ENCODE assay signal across 8 cellular contexts in the genomic region with DNA sequence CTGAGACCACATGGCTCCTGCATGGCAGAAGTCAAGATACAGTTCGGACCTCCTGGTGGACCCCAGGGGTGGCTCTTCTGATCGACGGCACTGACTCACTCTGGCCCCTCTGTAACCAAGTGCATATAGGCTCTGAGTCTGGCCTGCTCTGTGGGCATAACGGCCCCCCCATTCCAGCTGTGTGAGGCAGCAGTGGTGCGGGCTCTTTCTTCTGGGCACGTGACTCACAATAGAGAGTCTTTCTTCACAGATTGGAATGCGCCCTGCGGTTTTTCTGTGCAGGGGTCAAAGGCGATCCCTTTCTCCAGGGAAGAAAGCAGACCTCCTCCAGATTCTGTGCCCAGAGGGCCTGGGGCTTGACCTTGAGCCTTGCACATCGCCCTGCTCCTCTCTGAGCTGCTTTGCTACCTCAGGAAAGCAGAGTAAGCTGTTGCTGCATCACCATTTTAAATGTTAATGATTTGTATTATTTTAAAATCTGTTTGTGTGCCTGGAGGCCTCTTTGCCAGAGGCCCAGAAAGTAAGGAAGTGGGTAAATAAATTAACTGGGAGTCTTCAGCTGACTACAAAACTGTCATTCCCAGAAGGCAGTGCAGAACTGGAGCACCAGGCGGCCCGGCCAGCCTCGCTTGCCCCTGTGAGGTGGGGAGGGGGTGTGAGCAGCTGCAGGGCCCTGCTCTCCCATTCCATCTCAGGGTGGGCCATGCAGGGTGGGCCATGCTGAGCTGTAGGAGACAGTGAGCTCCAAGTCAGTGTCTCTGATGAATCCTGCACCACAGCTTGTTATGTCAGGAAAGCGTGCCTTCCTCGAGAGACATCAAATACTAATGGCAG.
DNase-seq lines count a peak whose midpoint lies in the region; ATAC-seq and TF ChIP-seq lines count a peak whose summit lies in the region.
"Had no signal": no experiment of that assay in that cellular context is flagged by ENCODE, and none has a peak within 500 bp of the region (broad histone marks: within the 10 kb centered on the region; RNA-seq: fewer than 3 reads in every experiment).

No MANE protein-coding gene starts in this region.

- CTCF ChIA-PET in HCT116 (lab: Charles Lee), result interaction anchor here (0.8 to 1.2 kb wide), 2 partner anchors 26 to 84 kb away, joined by 5 to 7 read pairs; no protein-coding TSS in a partner anchor

- H3K79me2 ChIP-seq in HCT116 (ENCODE audit: insufficient read depth, low read length), result no peaks in the 10 kb centered on the region

- no peak for TF ChIP-seq POLR2A in HCT116 (IDR thresholded peaks at IDR 0.05; ENCODE audit: borderline replicate concordance, extremely low read depth, insufficient read depth, insufficient read length)

- H4K20me1 ChIP-seq in HCT116 (ENCODE audit: insufficient read depth), result no peaks in the 10 kb centered on the region

- intact Hi-C loops in HCT116 (cut with micrococcal nuclease) (no loop called here), left cardiac atrium (cut with DNase I) (no loop called here)

- H3K36me3 ChIP-seq in HCT116 (ENCODE audit: control insufficient read depth in 1 of 2, insufficient read depth in 2 of 2, low read length in 2 of 2), result no peaks in the 10 kb centered on the region

- peaks cover 17 to 24% of the 10 kb centered on the region in 2 experiments for H3K4me1 ChIP-seq in HCT116 (ENCODE audit: control insufficient read depth in 1 of 2, insufficient read depth in 2 of 2, low read length in 2 of 2)

- in situ Hi-C loops in SK-MEL-5 (cut with HindIII; ENCODE audit: low pct_unique_long_range_greater_than_20kb, low sequenced_read_pairs), result no loop called here

- no peak overlapping the region for H3K27ac ChIP-seq in HCT116 (ENCODE audit: low read depth, low read length)
- H3K27ac ChIP-seq: VCaP had no signal

- POLR2A ChIA-PET in HCT116 (lab: Charles Lee), result no interaction called here

- peak; percentile 92 for ATAC-seq in HCT116
- peak; percentile 75 to 76 for ATAC-seq in left cardiac atrium

- H3K9ac ChIP-seq in HCT116 (ENCODE audit: low read length), result no peak overlapping the region

- RAD21 ChIA-PET in HCT116 (lab: Charles Lee; ENCODE audit: low non-redundant PET in 1 of 2, low total read pairs in 2 of 2, uncharacterized antibody in 2 of 2, unreplicated experiment in 2 of 2), result no interaction called here

- H3K9me3 ChIP-seq in HCT116 (ENCODE audit: control insufficient read depth in 1 of 2, insufficient read depth in 1 of 2, low read depth in 1 of 2, low read length in 2 of 2), result peaks cover 0 to 9% of the 10 kb centered on the region in 2 experiments; a peak in 1 of 4 replicates

- peak overlapping the region; percentile 56 for H3K4me2 ChIP-seq in HCT116 (ENCODE audit: low read length)

- no peak overlapping the region for H3K4me3 ChIP-seq in HCT116 (replicated peaks in 1 of 2; ENCODE audit: low read depth in 1 of 2, low read length in 2 of 2)
- H3K4me3 ChIP-seq in skeletal muscle cell (ENCODE audit: low read depth, low read length), result no peak overlapping the region

- DNase-seq in HCT116 (ENCODE audit: low read depth, low spot score) (peak; percentile 41), SK-MEL-5 (ENCODE audit: low read depth, low spot score) (peak; percentile 29), left cardiac atrium (peak; percentile 31), skeletal muscle cell (ENCODE audit: low read depth) (peak; percentile 66), NCI-H774 (lab: John Stamatoyannopoulos, UW) (no peak), DMS79 treated with DMSO at 0.1 percent for 48 hours (lab: John Stamatoyannopoulos, UW) (no peak), GM10266 (ENCODE audit: extremely low spot score) (no peak)

- no peak overlapping the region for H2AFZ ChIP-seq in HCT116 (ENCODE audit: low read depth, low read length, poor library complexity, severe bottlenecking)

- no peaks in the 10 kb centered on the region for H3K9me2 ChIP-seq in HCT116 (ENCODE audit: insufficient read depth)

- no peak for TF ChIP-seq CTCF in HCT116 (IDR thresholded peaks at IDR 0.05 in 2 of 3, conservative IDR thresholded peaks at IDR 0.05 in 1 of 3; ENCODE audit: borderline replicate concordance in 1 of 3, insufficient read depth in 1 of 3, low read depth in 2 of 3, low read length in 2 of 3)
- no peak for TF ChIP-seq CTCF in GM10266 (IDR thresholded peaks at IDR 0.05; ENCODE audit: control insufficient read depth, insufficient read depth, low read depth, missing control alignments)

- peaks cover 27% of the 10 kb centered on the region; the same call in 1 of the 2 replicates for H3K27me3 ChIP-seq in HCT116 (ENCODE audit: insufficient read depth, low read length)

- no peak for TF ChIP-seq RAD21 in HCT116 (IDR thresholded peaks at IDR 0.05; ENCODE audit: low read depth)

- BruUV-seq in HCT116 (replicated peaks; lab: Mats Ljungman, UMichigan), result no TSS peak

TF ChIP-seq in HCT116, 20 proteins besides CTCF, POLR2A, EP300 and RAD21:
- TF ChIP-seq TCF7L2 (IDR thresholded peaks at IDR 0.05; ENCODE audit: borderline replicate concordance, extremely low read depth, insufficient read depth, insufficient read length) (peak; percentile 98), CEBPB (IDR thresholded peaks at IDR 0.05; ENCODE audit: low read depth) (peak; percentile 93), SP1 (IDR thresholded peaks at IDR 0.05; ENCODE audit: low read depth) (0 out of 2 replicates have a peak, but pooled peaks have one; percentile 16), POLR2AphosphoS5 (IDR thresholded peaks at IDR 0.05; ENCODE audit: low read depth, low read length) (no peak), EZH2phosphoT487 (IDR thresholded peaks at IDR 0.05; ENCODE audit: borderline replicate concordance) (no peak), JUND (IDR thresholded peaks at IDR 0.05) (0 out of 2 replicates have a peak, but pooled peaks have one; percentile 10), ZFX (IDR thresholded peaks at IDR 0.05) (no peak), FOSL1 (IDR thresholded peaks at IDR 0.05; ENCODE audit: low read depth) (peak; percentile 44), SRF (IDR thresholded peaks at IDR 0.05; ENCODE audit: low read depth) (no peak), YY1 (IDR thresholded peaks at IDR 0.05; ENCODE audit: extremely low read depth, insufficient replicate concordance, low read depth, low read length) (no peak), ZNF274 (IDR thresholded peaks at IDR 0.05; ENCODE audit: low read depth, low read length) (no peak)
TF ChIP-seq in HCT116: peak in this region for 5.

Comparison
In these comparisons a context has a peak if more than half of its experiments do, and no peak if none do; other contexts are left out.
1. DNase-seq: peak in HCT116 (single experiment), SK-MEL-5 (single experiment), left cardiac atrium (single experiment) and skeletal muscle cell (single experiment); none in NCI-H774 (single experiment), DMS79 treated with DMSO at 0.1 percent for 48 hours (single experiment) and GM10266 (single experiment).